In genomic region chr7:12729112-12729511, GRCh38 we compare ENCODE assay signal across 1 cellular context.
TF ChIP-seq lines count a peak whose summit lies in the region.

No MANE protein-coding gene starts in this region.

TF ChIP-seq in HEK293, 187 proteins besides CTCF, POLR2A, EP300 and RAD21 (continued from another document):
- TF ChIP-seq PRDM6 (tag by site-specific recombination; IDR thresholded peaks at IDR 0.05) (peak; percentile 39), MYNN (tag by site-specific recombination; IDR thresholded peaks at IDR 0.05; ENCODE audit: borderline replicate concordance) (no peak), OSR2 (tag by site-specific recombination; IDR thresholded peaks at IDR 0.05) (peak; percentile 85), KLF7 (tag by site-specific recombination; IDR thresholded peaks at IDR 0.05; ENCODE audit: borderline replicate concordance) (no peak), ZNF280D (tag by site-specific recombination; IDR thresholded peaks at IDR 0.05) (no peak), ZNF544 (tag by site-specific recombination; IDR thresholded peaks at IDR 0.05) (no peak), ZFHX2 (tag by site-specific recombination; conservative IDR thresholded peaks at IDR 0.05) (0 out of 2 replicates have a peak, but pooled peaks have one; percentile 9), ZNF398 (tag by site-specific recombination; IDR thresholded peaks at IDR 0.05) (peak; percentile 53; the same call in 1 of the 2 replicates), ZBTB44 (tag by site-specific recombination; IDR thresholded peaks at IDR 0.05) (peak; percentile 61; the same call in 1 of the 2 replicates), ZBTB8A (tag by site-specific recombination; IDR thresholded peaks at IDR 0.05) (peak; percentile 69), ZNF843 (tag by site-specific recombination; IDR thresholded peaks at IDR 0.05) (no peak), KLF9 (tag by site-specific recombination; IDR thresholded peaks at IDR 0.05; ENCODE audit: low read depth) (no peak), ZSCAN5A (tag by site-specific recombination; IDR thresholded peaks at IDR 0.05) (no peak), ZIC2 (tag by site-specific recombination; IDR thresholded peaks at IDR 0.05) (0 out of 2 replicates have a peak, but pooled peaks have one; percentile 17)
